In the genomic region with DNA sequence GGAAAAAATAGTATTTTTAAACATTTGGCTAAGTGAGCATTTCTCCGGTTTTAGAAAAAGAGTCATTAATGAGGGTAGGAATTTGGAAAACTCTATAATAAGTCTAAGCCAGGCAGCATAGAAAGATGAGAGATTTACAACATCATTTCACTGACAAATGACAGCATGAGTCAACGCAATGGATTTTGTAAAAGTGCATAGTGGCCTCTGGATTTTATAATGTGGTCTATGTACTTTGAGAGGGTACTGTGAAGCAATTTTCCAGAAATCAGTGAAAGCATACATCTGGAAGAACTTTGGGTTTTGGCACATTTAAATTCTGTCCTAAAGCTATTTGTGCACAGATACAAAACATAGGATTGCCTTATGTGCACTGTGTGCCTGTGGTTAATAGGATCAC, we compare ENCODE assay signal across 19 cellular contexts.
DNase-seq lines count a peak whose midpoint lies in the region; ATAC-seq and TF ChIP-seq lines count a peak whose summit lies in the region.
"Had no signal": no experiment of that assay in that cellular context is flagged by ENCODE, and none has a peak within 500 bp of the region (broad histone marks: within the 10 kb centered on the region; RNA-seq: fewer than 3 reads in every experiment).

No MANE protein-coding gene starts in this region.

- POLR2A ChIA-PET in BJ (lab: Charles Lee), result no interaction called here

- H3K36me3 ChIP-seq in BJ (ENCODE audit: control insufficient read depth, insufficient read depth, low read length) (no peaks in the 10 kb centered on the region), osteoblast (ENCODE audit: insufficient read depth, low read length) (peaks cover under 1% of the 10 kb centered on the region)
- H3K36me3 ChIP-seq: colonic mucosa, Peyer's patch, upper lobe of right lung had no signal

- DNase-seq in BJ (ENCODE audit: low read depth) (peak; percentile 60), NCI-H446 treated with DMSO at 0.1 percent for 48 hours (lab: John Stamatoyannopoulos, UW) (peak; percentile 41), fibroblast of gingiva (ENCODE audit: low read depth) (peak; percentile 98), osteoblast (ENCODE audit: insufficient read length, low spot score, missing footprints) (peak; percentile 79), hypothalamus (lab: John Stamatoyannopoulos, UW) (no peak), NCI-H1417 treated with DMSO at 0.1 percent for 48 hours (lab: John Stamatoyannopoulos, UW) (no peak), NCI-H82 treated with DMSO at 0.1 percent for 48 hours (lab: John Stamatoyannopoulos, UW; ENCODE audit: unreplicated experiment) (no peak)
- DNase-seq: activated CD4-positive, alpha-beta T cell treated with anti-CD3 and anti-CD28 coated beads for 1 hour; activated naive CD8-positive, alpha-beta T cell treated with anti-CD3 and anti-CD28 coated beads for 36 hours; activated T-cell treated with anti-CD3 and anti-CD28 coated beads for 4 hours; colonic mucosa; immature natural killer cell; MV-4-11; NCI-H510A; Peyer's patch; upper lobe of right lung had no signal

- TF ChIP-seq CTCF in BJ (IDR thresholded peaks at IDR 0.05; ENCODE audit: insufficient read depth, low read depth, low read length), result no peak
- TF ChIP-seq CTCF in osteoblast (IDR thresholded peaks at IDR 0.05; ENCODE audit: extremely low read depth, low read depth, low read length), result no peak

- no peak overlapping the region for H3K4me2 ChIP-seq in osteoblast (ENCODE audit: insufficient read depth, low read length)

- H3K4me3 ChIP-seq in BJ (ENCODE audit: low read depth, low read length), result no peak overlapping the region
- H3K4me3 ChIP-seq in osteoblast (ENCODE audit: insufficient read depth, low read length), result no peak overlapping the region
- H3K4me3 ChIP-seq: colonic mucosa, Peyer's patch, upper lobe of right lung had no signal

- no peaks in the 10 kb centered on the region for H3K79me2 ChIP-seq in osteoblast (ENCODE audit: insufficient read depth, low read length)

- no peak overlapping the region for H2AFZ ChIP-seq in osteoblast (ENCODE audit: low read length)

- peak overlapping the region; percentile 58 for H3K27ac ChIP-seq in osteoblast (ENCODE audit: low read depth, low read length)
- H3K27ac ChIP-seq: C4-2B, colonic mucosa, Peyer's patch, upper lobe of right lung had no signal

- H3K27me3 ChIP-seq in BJ (ENCODE audit: control insufficient read depth, insufficient read depth, low read length) (no peaks in the 10 kb centered on the region), osteoblast (ENCODE audit: insufficient read depth, low read length) (no peaks in the 10 kb centered on the region)
- H3K27me3 ChIP-seq: colonic mucosa, Peyer's patch, upper lobe of right lung had no signal

- no peaks in the 10 kb centered on the region for H3K9me3 ChIP-seq in osteoblast (ENCODE audit: low read depth, low read length)
- H3K9me3 ChIP-seq: colonic mucosa, Peyer's patch, upper lobe of right lung had no signal

- ATAC-seq in HG03095 (IDR thresholded peaks at IDR 0.05; ENCODE audit: unreplicated experiment), result no peak
- ATAC-seq: esophagus mucosa, upper lobe of right lung had no signal

- H3K4me1 ChIP-seq in osteoblast (ENCODE audit: insufficient read depth, low read length), result peaks cover 48% of the 10 kb centered on the region
- H3K4me1 ChIP-seq: colonic mucosa, Peyer's patch, upper lobe of right lung had no signal

- no peaks in the 10 kb centered on the region for H4K20me1 ChIP-seq in osteoblast (ENCODE audit: insufficient read depth, low read length)

- CTCF ChIA-PET in BJ (lab: Yijun Ruan, JAX), result interaction anchor here (0.6 to 0.7 kb wide), 2 partner anchors 18 to 150 kb away, joined by 3 to 4 read pairs; no protein-coding TSS in a partner anchor

Comparison
In these comparisons a context has a peak if more than half of its experiments do, and no peak if none do; other contexts are left out.
1. DNase-seq: peak in BJ (single experiment), NCI-H446 treated with DMSO at 0.1 percent for 48 hours (single experiment), fibroblast of gingiva (single experiment) and osteoblast (single experiment); none in hypothalamus (0 of 51), NCI-H1417 treated with DMSO at 0.1 percent for 48 hours (single experiment) and NCI-H82 treated with DMSO at 0.1 percent for 48 hours (single experiment).